15 cellular contexts compared by ENCODE assay signal in genomic region chr2:144084114-144084661, GRCh38.
DNase-seq lines count a peak whose midpoint lies in the region; ATAC-seq and FAIRE-seq lines count a peak whose summit lies in the region.
"Had no signal": no experiment of that assay in that cellular context is flagged by ENCODE, and none has a peak within 500 bp of the region (broad histone marks: within the 10 kb centered on the region; RNA-seq: fewer than 3 reads in every experiment).

No MANE protein-coding gene starts in this region.

- no peak for ATAC-seq in HG02798 (IDR thresholded peaks at IDR 0.05; ENCODE audit: poor library complexity, unreplicated experiment)
- ATAC-seq: activated T-cell treated with anti-CD3 and anti-CD28 coated beads, Interleukin-2, amount 50 U/mL, for 72 hours; body of pancreas; stimulated activated memory B cell treated with anti-CD40 and anti-IgM and Interleukin-4, amounts not matched to agents 10 μg/mL and 1 μg/mL and 100 μg/mL, for 72 hours had no signal

- FAIRE-seq in RCC 7860 (lab: Jason Lieb, UNC) = peak; percentile 96
- FAIRE-seq: G401.6 had no signal

- DNase-seq in AG20443 (ENCODE audit: low spot score) (peak; percentile 48), RCC 7860 (ENCODE audit: low spot score) (peak; percentile 96), dedifferentiated amniotic fluid mesenchymal stem cell (ENCODE audit: extremely low spot score) (peak; percentile 63), myocyte (ENCODE audit: low read depth) (peak; percentile 91), COR-L47 (lab: John Stamatoyannopoulos, UW) (no peak)
- no peak for DNase-seq in effector CD4-positive, alpha-beta T cell
- no peak for DNase-seq in activated CD4-positive, alpha-beta T cell treated with anti-CD3 and anti-CD28 coated beads for 48 hours
- DNase-seq: activated CD4-positive, CD25-positive, alpha-beta regulatory T cell treated with anti-CD3 and anti-CD28 coated beads, Interleukin-2, amount 50 U/mL, for 72 hours; activated T-cell treated with anti-CD3 and anti-CD28 coated beads, Interleukin-2, amount 50 U/mL, for 72 hours; body of pancreas; C1 segment of cervical spinal cord; NCI-H187 had no signal

Comparison
In these comparisons a context has a peak if more than half of its experiments do, and no peak if none do; other contexts are left out.
1. DNase-seq: peak in AG20443 (single experiment), RCC 7860 (single experiment), dedifferentiated amniotic fluid mesenchymal stem cell (single experiment) and myocyte (single experiment); none in effector CD4-positive, alpha-beta T cell (single experiment), COR-L47 (single experiment) and activated CD4-positive, alpha-beta T cell treated with anti-CD3 and anti-CD28 coated beads for 48 hours (single experiment).